2 cellular contexts compared by ENCODE assay signal in genomic region chr2:231041061-231041689, GRCh38.
TF ChIP-seq lines count a peak whose summit lies in the region.

No MANE protein-coding gene starts in this region.

TF ChIP-seq in WTC11, 78 proteins besides CTCF, POLR2A, EP300 and RAD21:
- 0 out of 2 replicates have a peak, but pooled peaks have one; percentile 35 for TF ChIP-seq USF2 (CRISPR knock-in tag; IDR thresholded peaks at IDR 0.05)
- TF ChIP-seq ARID4B (CRISPR knock-in tag; IDR thresholded peaks at IDR 0.05; ENCODE audit: borderline replicate concordance), result no peak

TF ChIP-seq in HepG2, 621 proteins besides CTCF, POLR2A, EP300 and RAD21 (continues in another document):
- TF ChIP-seq ARNT2 (CRISPR knock-in tag; IDR thresholded peaks at IDR 0.05; ENCODE audit: low read depth) (no peak), SRF (IDR thresholded peaks at IDR 0.05; ENCODE audit: low read depth, low read length) (no peak), RBM22 (optimal IDR thresholded peaks at IDR 0.05; ENCODE audit: low read length) (peak; percentile 87), ZMAT5 (CRISPR knock-in tag; IDR thresholded peaks at IDR 0.05; ENCODE audit: borderline replicate concordance, low read depth) (no peak), XRCC5 (optimal IDR thresholded peaks at IDR 0.05; ENCODE audit: low read length) (peak; percentile 55), HDAC2 (CRISPR knock-in tag; IDR thresholded peaks at IDR 0.05) (no peak), KDM1A (CRISPR knock-in tag; IDR thresholded peaks at IDR 0.05) (no peak), KAT8 (CRISPR knock-in tag; IDR thresholded peaks at IDR 0.05) (no peak), ZNF720 (CRISPR knock-in tag; IDR thresholded peaks at IDR 0.05) (no peak), ZBTB8A (CRISPR knock-in tag; IDR thresholded peaks at IDR 0.05; ENCODE audit: borderline replicate concordance, low read depth) (no peak), MIER2 (CRISPR knock-in tag; IDR thresholded peaks at IDR 0.05) (no peak), PHF21A (CRISPR knock-in tag; IDR thresholded peaks at IDR 0.05) (no peak), ZSCAN25 (CRISPR knock-in tag; IDR thresholded peaks at IDR 0.05) (no peak), ZNF703 (CRISPR knock-in tag; IDR thresholded peaks at IDR 0.05; ENCODE audit: borderline replicate concordance) (no peak), ZFX (CRISPR knock-in tag; IDR thresholded peaks at IDR 0.05; ENCODE audit: low read depth) (no peak), TBX2 (CRISPR knock-in tag; IDR thresholded peaks at IDR 0.05; ENCODE audit: borderline replicate concordance) (no peak), RFXANK (CRISPR knock-in tag; IDR thresholded peaks at IDR 0.05) (no peak), POLR2AphosphoS5 (IDR thresholded peaks at IDR 0.05; ENCODE audit: low read depth, low read length) (peak; percentile 40; the same call in 1 of the 2 replicates), ZNF770 (CRISPR knock-in tag; IDR thresholded peaks at IDR 0.05) (no peak), NKX3-1 (CRISPR knock-in tag; IDR thresholded peaks at IDR 0.05) (no peak), HOXA5 (CRISPR knock-in tag; IDR thresholded peaks at IDR 0.05) (no peak), ZNF530 (CRISPR knock-in tag; IDR thresholded peaks at IDR 0.05; ENCODE audit: low read depth) (no peak), FUBP1 (CRISPR knock-in tag; IDR thresholded peaks at IDR 0.05; ENCODE audit: borderline replicate concordance) (no peak), ZNF503 (CRISPR knock-in tag; IDR thresholded peaks at IDR 0.05) (no peak), ZNF670 (CRISPR knock-in tag; IDR thresholded peaks at IDR 0.05; ENCODE audit: borderline replicate concordance) (no peak), SP5 (CRISPR knock-in tag; IDR thresholded peaks at IDR 0.05; ENCODE audit: borderline replicate concordance, low read depth) (no peak), NR2F6 (IDR thresholded peaks at IDR 0.05) (no peak), NR2F6 (CRISPR knock-in tag; IDR thresholded peaks at IDR 0.05) (no peak), BHLHE40 (IDR thresholded peaks at IDR 0.05; ENCODE audit: low read length) (no peak), ZNF598 (CRISPR knock-in tag; IDR thresholded peaks at IDR 0.05; ENCODE audit: borderline replicate concordance) (no peak), CEBPZ (IDR thresholded peaks at IDR 0.05; ENCODE audit: low read length) (no peak), DZIP1 (CRISPR knock-in tag; IDR thresholded peaks at IDR 0.05) (no peak), ATF7-NPFF (CRISPR knock-in tag; IDR thresholded peaks at IDR 0.05; ENCODE audit: low read depth) (peak; percentile 43; the same call in 1 of the 2 replicates), PHF8 (CRISPR knock-in tag; IDR thresholded peaks at IDR 0.05) (no peak), ZNF660 (CRISPR knock-in tag; IDR thresholded peaks at IDR 0.05; ENCODE audit: borderline replicate concordance, low read depth) (no peak), PLSCR1 (CRISPR knock-in tag; IDR thresholded peaks at IDR 0.05; ENCODE audit: borderline replicate concordance) (no peak), CENPX (CRISPR knock-in tag; IDR thresholded peaks at IDR 0.05) (no peak), FOXP1 (IDR thresholded peaks at IDR 0.05) (no peak), FOXP1 (CRISPR knock-in tag; IDR thresholded peaks at IDR 0.05) (no peak), KLF6 (CRISPR knock-in tag; IDR thresholded peaks at IDR 0.05) (no peak), SOX6 (IDR thresholded peaks at IDR 0.05) (no peak), SOX6 (CRISPR knock-in tag; IDR thresholded peaks at IDR 0.05) (no peak), ZFP62 (CRISPR knock-in tag; IDR thresholded peaks at IDR 0.05) (no peak), AGO2 (optimal IDR thresholded peaks at IDR 0.05; ENCODE audit: low read depth, low read length) (peak; percentile 75), ZFYVE20 (CRISPR knock-in tag; IDR thresholded peaks at IDR 0.05; ENCODE audit: borderline replicate concordance, low read depth) (no peak), NR1H2 (CRISPR knock-in tag; IDR thresholded peaks at IDR 0.05; ENCODE audit: borderline replicate concordance, low read depth) (no peak), ETV6 (CRISPR knock-in tag; conservative IDR thresholded peaks at IDR 0.05) (no peak), ZNF431 (CRISPR knock-in tag; IDR thresholded peaks at IDR 0.05; ENCODE audit: borderline replicate concordance, low read depth) (no peak), ZNF230 (CRISPR knock-in tag; IDR thresholded peaks at IDR 0.05) (no peak), ZNF780A (CRISPR knock-in tag; IDR thresholded peaks at IDR 0.05) (no peak), GTF2F1 (IDR thresholded peaks at IDR 0.05; ENCODE audit: low read length) (no peak), PHF20 (CRISPR knock-in tag; IDR thresholded peaks at IDR 0.05) (no peak), PLRG1 (conservative IDR thresholded peaks at IDR 0.05) (no peak), ZNF225 (CRISPR knock-in tag; IDR thresholded peaks at IDR 0.05) (no peak), MTF2 (CRISPR knock-in tag; IDR thresholded peaks at IDR 0.05; ENCODE audit: borderline replicate concordance) (no peak), HOXA7 (CRISPR knock-in tag; IDR thresholded peaks at IDR 0.05) (no peak), KDM5A (IDR thresholded peaks at IDR 0.05; ENCODE audit: borderline replicate concordance, low read length) (no peak), SOX5 (CRISPR knock-in tag; IDR thresholded peaks at IDR 0.05; ENCODE audit: borderline replicate concordance) (no peak), YY1 (IDR thresholded peaks at IDR 0.05; ENCODE audit: insufficient read depth, insufficient replicate concordance, low read depth, low read length) (no peak), GATAD2A (CRISPR knock-in tag; IDR thresholded peaks at IDR 0.05) (no peak), ZNF616 (CRISPR knock-in tag; IDR thresholded peaks at IDR 0.05; ENCODE audit: low read depth) (no peak), CREBL2 (CRISPR knock-in tag; IDR thresholded peaks at IDR 0.05; ENCODE audit: borderline replicate concordance) (no peak), ZNF75D (CRISPR knock-in tag; IDR thresholded peaks at IDR 0.05; ENCODE audit: borderline replicate concordance) (no peak), RFX1 (IDR thresholded peaks at IDR 0.05) (no peak), ZNF7 (CRISPR knock-in tag; IDR thresholded peaks at IDR 0.05) (no peak), TCF7 (IDR thresholded peaks at IDR 0.05; ENCODE audit: low read depth) (no peak), SRY (CRISPR knock-in tag; IDR thresholded peaks at IDR 0.05) (no peak), SMAD3 (CRISPR knock-in tag; IDR thresholded peaks at IDR 0.05) (no peak), ZNF263 (CRISPR knock-in tag; IDR thresholded peaks at IDR 0.05) (peak; percentile 96), MAF1 (CRISPR knock-in tag; IDR thresholded peaks at IDR 0.05; ENCODE audit: borderline replicate concordance) (no peak), E2F5 (CRISPR knock-in tag; conservative IDR thresholded peaks at IDR 0.05) (no peak)
